ENCODE assay signal across 10 cellular contexts in genomic region chr15:89998923-89999675, GRCh38. TPM values are rescaled to one million over a fixed set of nuclear protein-coding genes. Genes with fewer than 3 reads are reported as not detected.
DNase-seq lines count a peak whose midpoint lies in the region; ATAC-seq, FAIRE-seq and TF ChIP-seq lines count a peak whose summit lies in the region.
"Had no signal": no experiment of that assay in that cellular context is flagged by ENCODE, and none has a peak within 500 bp of the region (broad histone marks: within the 10 kb centered on the region; RNA-seq: fewer than 3 reads in every experiment).

No MANE protein-coding gene starts in this region.

- H3K4me3 ChIP-seq in CD8-positive, alpha-beta T cell (ENCODE audit: low read depth, low read length) = no peak overlapping the region
- no peak overlapping the region for H3K4me3 ChIP-seq in NB4 (ENCODE audit: low read depth, low read length)

- peaks cover 27% of the 10 kb centered on the region for H3K4me1 Mint-ChIP-seq in CD8-positive, alpha-beta T cell (ENCODE audit: low read depth)
- H3K4me1 Mint-ChIP-seq in dendritic cell treated with granulocyte-macrophage colony-stimulating factor and Interleukin-4, amounts not matched to agents 40 ng/mL and 50 ng/mL, for 4 days (ENCODE audit: low read depth) = peaks cover 53% of the 10 kb centered on the region
- H3K4me1 Mint-ChIP-seq in natural killer cell treated with Interleukin-12 subunit alpha and Interleukin-12 subunit beta and Interleukin-15 and Interleukin-18, amount 100 ng/mL, for 72 hours (ENCODE audit: low read depth in 2 of 2) = peaks cover 22 to 25% of the 10 kb centered on the region in 2 donors

- no peaks in the 10 kb centered on the region for H3K9me3 Mint-ChIP-seq in CD8-positive, alpha-beta T cell
- H3K9me3 Mint-ChIP-seq in dendritic cell treated with granulocyte-macrophage colony-stimulating factor and Interleukin-4, amounts not matched to agents 40 ng/mL and 50 ng/mL, for 4 days = no peaks in the 10 kb centered on the region
- no peaks in the 10 kb centered on the region for H3K9me3 Mint-ChIP-seq in natural killer cell treated with Interleukin-12 subunit alpha and Interleukin-12 subunit beta and Interleukin-15 and Interleukin-18, amount 100 ng/mL, for 72 hours

- no peak overlapping the region for H3K27ac ChIP-seq in CD8-positive, alpha-beta T cell (ENCODE audit: low read depth, low read length)

- TF ChIP-seq CTCF in CD8-positive, alpha-beta T cell (IDR thresholded peaks at IDR 0.05) = no peak
- TF ChIP-seq CTCF in NB4 (IDR thresholded peaks at IDR 0.05; ENCODE audit: low read depth, low read length) = no peak

- DNase-seq in CD8-positive, alpha-beta T cell = no peak
- peak; percentile 65 for DNase-seq in NB4 (ENCODE audit: low read depth)
- DNase-seq in natural killer cell treated with Interleukin-12 subunit alpha and Interleukin-12 subunit beta and Interleukin-15 and Interleukin-18, amount 100 ng/mL, for 72 hours (ENCODE audit: low spot score) = no peak
- DNase-seq in dedifferentiated amniotic fluid mesenchymal stem cell (ENCODE audit: extremely low spot score) = no peak
- no peak for DNase-seq in H54 (ENCODE audit: insufficient read length, low spot score)
- DNase-seq in GM19240 (ENCODE audit: insufficient read length, low spot score) = no peak
- DNase-seq: NCI-H526 treated with DMSO at 0.1 percent for 48 hours had no signal

- peaks cover 25% of the 10 kb centered on the region for H3K4me1 ChIP-seq in CD8-positive, alpha-beta T cell (ENCODE audit: insufficient read depth, low read length)

- H3K9me3 ChIP-seq in CD8-positive, alpha-beta T cell (ENCODE audit: low read length) = no peaks in the 10 kb centered on the region

- no peak overlapping the region for H3K27ac Mint-ChIP-seq in CD8-positive, alpha-beta T cell
- peak overlapping the region; percentile 97 for H3K27ac Mint-ChIP-seq in dendritic cell treated with granulocyte-macrophage colony-stimulating factor and Interleukin-4, amounts not matched to agents 40 ng/mL and 50 ng/mL, for 4 days
- peak overlapping the region in 1 of 2 donors; percentile 82 for H3K27ac Mint-ChIP-seq in natural killer cell treated with Interleukin-12 subunit alpha and Interleukin-12 subunit beta and Interleukin-15 and Interleukin-18, amount 100 ng/mL, for 72 hours

- no peak for FAIRE-seq in H54 (lab: Jason Lieb, UNC)
- FAIRE-seq: G401.6 had no signal

- POLR2A ChIA-PET in CD8-positive, alpha-beta T cell (lab: Charles Lee) = interaction anchor here (1.2 kb wide), 1 partner anchor 10 kb away, joined by 3 read pairs; no protein-coding TSS in a partner anchor

- CTCF ChIA-PET in CD8-positive, alpha-beta T cell (lab: Charles Lee) = interaction anchor here (0.9 to 1.5 kb wide), 3 partner anchors 14 to 73 kb away, joined by 3 to 5 read pairs (median 5); no protein-coding TSS in a partner anchor

- H3K36me3 ChIP-seq in CD8-positive, alpha-beta T cell (ENCODE audit: insufficient read depth, low read length) = no peaks in the 10 kb centered on the region

- H3K4me3 Mint-ChIP-seq in CD8-positive, alpha-beta T cell = peak overlapping the region; percentile 37
- peak overlapping the region; percentile 9 for H3K4me3 Mint-ChIP-seq in dendritic cell treated with granulocyte-macrophage colony-stimulating factor and Interleukin-4, amounts not matched to agents 40 ng/mL and 50 ng/mL, for 4 days
- peak overlapping the region; percentile 6 for H3K4me3 Mint-ChIP-seq in natural killer cell treated with Interleukin-12 subunit alpha and Interleukin-12 subunit beta and Interleukin-15 and Interleukin-18, amount 100 ng/mL, for 72 hours

- peaks cover 5% of the 10 kb centered on the region for H3K36me3 Mint-ChIP-seq in CD8-positive, alpha-beta T cell
- peaks cover 36% of the 10 kb centered on the region for H3K36me3 Mint-ChIP-seq in dendritic cell treated with granulocyte-macrophage colony-stimulating factor and Interleukin-4, amounts not matched to agents 40 ng/mL and 50 ng/mL, for 4 days (ENCODE audit: low read depth)
- H3K36me3 Mint-ChIP-seq in natural killer cell treated with Interleukin-12 subunit alpha and Interleukin-12 subunit beta and Interleukin-15 and Interleukin-18, amount 100 ng/mL, for 72 hours = peaks cover 6% of the 10 kb centered on the region

- no peaks in the 10 kb centered on the region for H3K27me3 Mint-ChIP-seq in CD8-positive, alpha-beta T cell (ENCODE audit: low read depth)
- no peaks in the 10 kb centered on the region for H3K27me3 Mint-ChIP-seq in dendritic cell treated with granulocyte-macrophage colony-stimulating factor and Interleukin-4, amounts not matched to agents 40 ng/mL and 50 ng/mL, for 4 days
- H3K27me3 Mint-ChIP-seq in natural killer cell treated with Interleukin-12 subunit alpha and Interleukin-12 subunit beta and Interleukin-15 and Interleukin-18, amount 100 ng/mL, for 72 hours = no peaks in the 10 kb centered on the region

- no peak for TF ChIP-seq POLR2A in NB4 (IDR thresholded peaks at IDR 0.05; ENCODE audit: extremely low read depth, insufficient read length)
- TF ChIP-seq POLR2A in H54 (IDR thresholded peaks at IDR 0.05; ENCODE audit: low read depth, low read length) = no peak

- intact Hi-C loops in CD8-positive, alpha-beta T cell (cut with DNase I, micrococcal nuclease) = no loop called here
- intact Hi-C loops in dendritic cell treated with granulocyte-macrophage colony-stimulating factor and Interleukin-4, amounts not matched to agents 40 ng/mL and 50 ng/mL, for 4 days (cut with micrococcal nuclease) = no loop called here

- ATAC-seq in CD8-positive, alpha-beta T cell = no peak
- ATAC-seq in natural killer cell treated with Interleukin-12 subunit alpha and Interleukin-12 subunit beta and Interleukin-15 and Interleukin-18, amount 100 ng/mL, for 72 hours = no peak
- no peak for ATAC-seq in GM19328 (IDR thresholded peaks at IDR 0.05; ENCODE audit: unreplicated experiment)

- H3K27me3 ChIP-seq in CD8-positive, alpha-beta T cell (ENCODE audit: insufficient read depth, low read length) = no peaks in the 10 kb centered on the region

RNA-seq across cellular contexts. Expression of gene ZNF710, which starts 2.0 kb away (rescaled TPM):
- total RNA-seq in CD8-positive, alpha-beta T cell = 1 to 10 TPM; 2.5 to 4.2 TPM
- total RNA-seq in natural killer cell treated with Interleukin-12 subunit alpha and Interleukin-12 subunit beta and Interleukin-15 and Interleukin-18, amount 100 ng/mL, for 72 hours = 10 to 100 TPM; 26.6 to 32.6 TPM

Comparison
In these comparisons a context has a peak if more than half of its experiments do, and no peak if none do; other contexts are left out.
1. RNA of gene ZNF710, which starts 2.0 kb away (total RNA-seq): 26.6 to 32.6 TPM in natural killer cell treated with Interleukin-12 subunit alpha and Interleukin-12 subunit beta and Interleukin-15 and Interleukin-18, amount 100 ng/mL, for 72 hours; 2.5 to 4.2 TPM in CD8-positive, alpha-beta T cell; every median in the first group is over 4 times any median in the second.
2. Peak in every context shown above with its lines, with median percentiles within 50 percentile points of each other: H3K4me3 Mint-ChIP-seq.